Comparison of ENCODE assay signal across 14 cellular contexts in the genomic region with DNA sequence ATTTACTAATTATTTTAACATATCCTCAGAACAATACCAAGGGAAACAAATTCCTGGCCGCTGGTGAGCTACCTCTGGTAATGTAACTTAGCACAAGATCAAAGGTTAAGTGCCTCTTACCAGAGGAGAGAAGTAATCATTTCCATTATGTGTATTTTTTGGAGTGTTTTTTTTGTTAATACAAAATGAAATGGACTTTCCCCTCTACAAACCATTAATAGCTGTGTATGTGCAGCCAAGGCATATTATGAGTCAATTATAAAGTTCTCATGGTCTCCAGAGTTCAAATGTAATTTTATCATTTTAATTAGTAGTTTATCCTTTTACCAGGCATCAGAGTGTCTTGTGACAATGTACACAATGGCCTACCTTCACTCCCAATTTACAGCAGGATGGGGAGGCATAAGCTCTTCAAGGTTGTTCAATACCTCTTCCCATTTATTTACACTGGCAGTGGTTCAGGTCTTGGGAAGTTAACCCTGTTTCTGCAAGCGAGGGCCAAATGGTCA.
DNase-seq lines count a peak whose midpoint lies in the region; ATAC-seq and TF ChIP-seq lines count a peak whose summit lies in the region.
"Had no signal": no experiment of that assay in that cellular context is flagged by ENCODE, and none has a peak within 500 bp of the region (broad histone marks: within the 10 kb centered on the region; RNA-seq: fewer than 3 reads in every experiment).

No MANE protein-coding gene starts in this region.

- TF ChIP-seq CTCF in upper lobe of right lung (IDR thresholded peaks at IDR 0.05): no peak

- no peaks in the 10 kb centered on the region for H3K9me3 ChIP-seq in upper lobe of right lung
- H3K9me3 ChIP-seq: ovary had no signal

- intact Hi-C loops in upper lobe of right lung (cut with DNase I): no loop called here

- no peak overlapping the region for H3K27ac ChIP-seq in upper lobe of right lung
- H3K27ac ChIP-seq: ovary had no signal

- H3K4me1 ChIP-seq in upper lobe of right lung: no peaks in the 10 kb centered on the region

- DNase-seq in LoVo (ENCODE audit: low spot score): peak; percentile 7
- DNase-seq in NCI-H345 (lab: John Stamatoyannopoulos, UW): peak; percentile 69
- peak; percentile 68 for DNase-seq in kidney glomerular epithelial cell (lab: John Stamatoyannopoulos, UW)
- DNase-seq in upper lobe of right lung: no peak
- DNase-seq in NCI-H1930 (lab: John Stamatoyannopoulos, UW): no peak
- no peak for DNase-seq in AML-193 (lab: John Stamatoyannopoulos, UW)
- no peak for DNase-seq in SHP77 treated with DMSO at 0.1 percent for 48 hours (lab: John Stamatoyannopoulos, UW)
- DNase-seq: C1 segment of cervical spinal cord; effector memory CD4-positive, alpha-beta T cell; KG1; NCI-H1436; NK-92 treated with Interleukin-12 subunit alpha and Interleukin-12 subunit beta, amount 100 ng/mL, for 24 hours; ovary; stimulated activated CD4-positive, alpha-beta T cell treated with anti-CD3 and anti-CD28 coated beads, Interleukin-4, amount 100 ng/mL, for 24 hours had no signal

- H3K27me3 ChIP-seq in upper lobe of right lung: no peaks in the 10 kb centered on the region
- H3K27me3 ChIP-seq: ovary had no signal

- H3K36me3 ChIP-seq in upper lobe of right lung: no peaks in the 10 kb centered on the region
- H3K36me3 ChIP-seq: ovary had no signal

- no peak overlapping the region for H3K4me3 ChIP-seq in upper lobe of right lung
- H3K4me3 ChIP-seq: ovary had no signal

- peak; percentile 55 for ATAC-seq in upper lobe of right lung

Comparison
In these comparisons a context has a peak if more than half of its experiments do, and no peak if none do; other contexts are left out.
1. DNase-seq: peak in LoVo (single experiment), NCI-H345 (single experiment) and kidney glomerular epithelial cell (single experiment); none in upper lobe of right lung (single experiment), NCI-H1930 (0 of 2), AML-193 (0 of 2) and SHP77 treated with DMSO at 0.1 percent for 48 hours (single experiment).